8 cellular contexts compared by ENCODE assay signal in the genomic region with DNA sequence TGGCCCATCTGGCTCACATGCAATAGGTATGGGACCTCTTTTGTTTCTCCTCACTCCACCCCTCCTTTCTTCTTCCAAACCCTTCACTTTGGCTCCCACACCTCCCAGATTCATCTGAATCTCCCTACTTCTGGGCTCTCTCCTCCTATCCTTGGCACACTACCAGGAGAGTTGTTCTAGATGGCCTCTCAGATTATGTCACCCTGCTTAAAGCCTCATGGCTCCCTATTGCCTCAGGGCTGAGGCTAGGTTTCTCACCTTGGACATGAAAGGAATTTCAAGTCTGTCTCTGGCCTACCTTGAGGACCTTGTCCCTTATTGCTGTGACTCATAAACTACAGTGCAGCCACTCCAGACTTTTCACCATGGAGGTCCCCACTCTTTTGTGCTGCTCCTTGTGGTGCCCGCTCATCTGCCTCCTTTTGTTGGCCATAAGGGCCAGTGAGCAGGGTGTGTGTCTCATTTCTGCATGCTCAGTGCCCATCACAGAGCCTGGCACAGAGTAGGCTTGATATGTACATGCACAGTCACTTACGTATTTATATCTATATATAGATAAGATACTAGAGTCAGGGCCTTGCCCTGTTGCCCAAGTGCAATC. TPM values are rescaled to one million over a fixed set of nuclear protein-coding genes. Genes with fewer than 3 reads are reported as not detected.
A peak's percentile ranks its signal among the peaks of the same experiment; 100 is the strongest.
DNase-seq lines count a peak whose midpoint lies in the region; ATAC-seq, FAIRE-seq and TF ChIP-seq lines count a peak whose summit lies in the region.

No MANE protein-coding gene starts in this region.

- no peak for TF ChIP-seq CTCF in pancreas (IDR thresholded peaks at IDR 0.05)

- DNase-seq in NCI-H524 treated with DMSO at 0.1 percent for 48 hours (lab: John Stamatoyannopoulos, UW) (peak; percentile 50), fibroblast of gingiva (ENCODE audit: low read depth) (peak; percentile 77), pancreas (no peak), ureter (ENCODE audit: low spot score) (no peak), NCI-H774 (lab: John Stamatoyannopoulos, UW) (no peak), germinal center (ENCODE audit: low spot score) (no peak)

- peak overlapping the region in 2 of 11 experiments; percentile 2 to 38; a peak in 2 of 22 replicates for H3K27ac ChIP-seq in BLaER1 treated with 17β-estradiol and CSF1 and Interleukin-3, amounts not matched to agents 10 nM and 100 nM
- no peak overlapping the region for H3K27ac ChIP-seq in pancreas

- intact Hi-C loops in pancreas (cut with DNase I) = no loop called here

- peak in 3 of 4 donors; percentile 14 to 29 (median 28) for ATAC-seq in pancreas
- no peak for ATAC-seq in HG03442 (IDR thresholded peaks at IDR 0.05; ENCODE audit: unreplicated experiment)

- FAIRE-seq in pancreas (lab: Jason Lieb, UNC) = no peak

- no peaks in the 10 kb centered on the region for H3K9me3 ChIP-seq in BLaER1 treated with 17β-estradiol and CSF1 and Interleukin-3, amounts not matched to agents 10 nM and 100 nM (replicated peaks in 1 of 11)
- no peaks in the 10 kb centered on the region for H3K9me3 ChIP-seq in pancreas

- no peaks in the 10 kb centered on the region for H3K27me3 ChIP-seq in BLaER1 treated with 17β-estradiol and CSF1 and Interleukin-3, amounts not matched to agents 10 nM and 100 nM
- H3K27me3 ChIP-seq in pancreas = no peaks in the 10 kb centered on the region

- peaks cover 0 to 23% (median 15%) of the 10 kb centered on the region in 11 experiments; a peak in 13 of 22 replicates for H4K20me1 ChIP-seq in BLaER1 treated with 17β-estradiol and CSF1 and Interleukin-3, amounts not matched to agents 10 nM and 100 nM

- H3K4me3 ChIP-seq in BLaER1 treated with 17β-estradiol and CSF1 and Interleukin-3, amounts not matched to agents 10 nM and 100 nM = no peak overlapping the region
- no peak overlapping the region for H3K4me3 ChIP-seq in pancreas

- 67 to 76% methylated on average over 2 of the region's 2 CpGs for WGBS in pancreas, 2 donors

- peaks cover 30 to 44% (median 39%) of the 10 kb centered on the region in 10 experiments for H3K4me1 ChIP-seq in BLaER1 treated with 17β-estradiol and CSF1 and Interleukin-3, amounts not matched to agents 10 nM and 100 nM
- no peaks in the 10 kb centered on the region for H3K4me1 ChIP-seq in pancreas

- H3K36me3 ChIP-seq in BLaER1 treated with 17β-estradiol and CSF1 and Interleukin-3, amounts not matched to agents 10 nM and 100 nM = peaks cover 2 to 29% (median 12%) of the 10 kb centered on the region in 11 experiments; a peak in 18 of 22 replicates
- no peaks in the 10 kb centered on the region for H3K36me3 ChIP-seq in pancreas

- peak overlapping the region in 1 of 11 experiments; percentile 42; a peak in 2 of 22 replicates for H3K9ac ChIP-seq in BLaER1 treated with 17β-estradiol and CSF1 and Interleukin-3, amounts not matched to agents 10 nM and 100 nM

- peak overlapping the region in 8 of 11 experiments; percentile 53 to 71 (median 59); a peak in 10 of 22 replicates for H3K4me2 ChIP-seq in BLaER1 treated with 17β-estradiol and CSF1 and Interleukin-3, amounts not matched to agents 10 nM and 100 nM

RNA-seq across cellular contexts. Expression of gene MFAP4, which starts 1.0 kb away (rescaled TPM):
- 10 to 100 TPM in 3 of 6 donors, 1 to 10 TPM in 3; 1.2 to 25.5 (median 9.5) TPM for total RNA-seq in pancreas
- 10 to 100 TPM in 1 of 2 donors, 1 to 10 TPM in 1; 9.9 to 13.0 TPM for polyA plus RNA-seq in pancreas
- total RNA-seq in ureter = 119 TPM

RNA-seq across cellular contexts. Expression of gene MAPK7, which starts 9.7 kb away (rescaled TPM):
- total RNA-seq in pancreas (1 to 10 TPM; 3.4 to 9.6 (median 7.0) TPM), ureter (30.6 TPM)
- 10 to 100 TPM; 10.2 to 10.5 TPM for polyA plus RNA-seq in pancreas

RNA-seq across cellular contexts. Expression of gene RNF112, which starts 23.0 kb away (rescaled TPM):
- total RNA-seq in pancreas = 1 to 10 TPM in 1 of 6 donors, under 1 TPM in 5; 0.34 to 1.2 (median 0.46) TPM
- polyA plus RNA-seq in pancreas = 1 to 10 TPM; 1.2 to 3.0 TPM
- 20.7 TPM for total RNA-seq in ureter

RNA-seq across cellular contexts. Expression of gene B9D1, which starts 25.5 kb away (rescaled TPM):
- total RNA-seq in pancreas (10 to 100 TPM in 3 of 6 donors, 1 to 10 TPM in 3; 6.6 to 13.2 (median 10.6) TPM), ureter (22.7 TPM)
- polyA plus RNA-seq in pancreas = 10 to 100 TPM; 22.0 to 39.6 TPM

Comparison
In these comparisons a context has a peak if more than half of its experiments do, and no peak if none do; other contexts are left out.
1. DNase-seq: peak in NCI-H524 treated with DMSO at 0.1 percent for 48 hours (single experiment) and fibroblast of gingiva (single experiment); none in pancreas (0 of 6), ureter (single experiment), NCI-H774 (single experiment) and germinal center (single experiment).